19 cellular contexts compared by ENCODE assay signal in the genomic region with DNA sequence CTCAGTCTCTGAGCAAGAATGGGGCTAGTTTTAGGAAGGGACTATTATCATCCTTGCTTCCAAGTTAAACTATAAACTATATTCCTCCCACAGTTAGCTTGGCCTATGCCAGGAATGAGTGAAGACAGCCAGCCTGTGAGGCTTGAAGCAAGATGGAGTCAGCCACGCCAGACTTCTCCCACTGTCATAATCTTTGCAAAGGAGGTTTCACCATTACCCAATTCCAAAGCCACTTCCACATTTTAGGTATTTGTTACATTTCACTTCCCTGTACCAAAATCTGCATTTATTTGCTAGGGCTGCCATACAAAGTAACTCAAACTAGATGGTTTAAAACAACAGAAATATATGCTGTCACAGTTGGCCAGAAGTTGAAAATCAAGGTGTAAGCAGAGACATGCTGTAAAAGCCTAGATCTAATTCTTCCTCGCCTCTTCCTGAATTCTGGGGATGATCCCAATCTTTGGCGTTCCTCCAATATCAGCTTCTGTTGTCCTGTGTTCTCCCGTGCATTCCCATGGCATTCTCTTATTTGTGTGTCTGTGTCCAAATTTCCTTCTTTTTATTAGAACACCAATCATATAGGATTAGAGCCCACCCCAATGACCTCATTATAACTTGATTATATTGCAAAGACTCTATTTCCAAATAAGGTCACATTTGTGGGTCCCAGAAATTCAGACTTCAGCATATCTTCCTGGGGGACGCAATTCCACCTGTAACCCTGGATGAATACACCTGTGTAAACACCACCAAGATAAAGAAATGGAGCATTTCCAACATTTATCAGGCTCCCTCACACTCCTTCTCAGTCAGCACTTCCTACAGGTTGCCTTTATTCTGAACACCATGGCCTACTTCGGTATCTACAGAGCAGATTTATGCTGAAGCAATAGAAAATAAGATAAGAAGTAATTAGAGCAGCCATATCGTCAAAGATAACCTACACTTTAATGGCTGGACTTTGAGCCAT.
DNase-seq lines count a peak whose midpoint lies in the region; ATAC-seq and TF ChIP-seq lines count a peak whose summit lies in the region.
"Had no signal": no experiment of that assay in that cellular context is flagged by ENCODE, and none has a peak within 500 bp of the region (broad histone marks: within the 10 kb centered on the region; RNA-seq: fewer than 3 reads in every experiment).

No MANE protein-coding gene starts in this region.

- peaks cover 3% of the 10 kb centered on the region for H3K27me3 Mint-ChIP-seq in type B pancreatic cell
- H3K27me3 Mint-ChIP-seq in activated CD4-positive, alpha-beta T cell treated with anti-CD3 and anti-CD28 coated beads for 36 hours, result peaks cover 7% of the 10 kb centered on the region

- peaks cover 20% of the 10 kb centered on the region for H3K4me1 ChIP-seq in hepatocyte (ENCODE audit: insufficient read depth)
- H3K4me1 ChIP-seq: A549, HAP-1 had no signal

- no peaks in the 10 kb centered on the region for H3K9me3 ChIP-seq in hepatocyte (ENCODE audit: low read depth)
- H3K9me3 ChIP-seq: A549, HAP-1 had no signal

- H3K36me3 Mint-ChIP-seq in type B pancreatic cell, result no peaks in the 10 kb centered on the region
- H3K36me3 Mint-ChIP-seq in activated CD4-positive, alpha-beta T cell treated with anti-CD3 and anti-CD28 coated beads for 36 hours (ENCODE audit: low read depth), result no peaks in the 10 kb centered on the region

- no peaks in the 10 kb centered on the region for H3K36me3 ChIP-seq in hepatocyte (replicated peaks; ENCODE audit: insufficient read depth, low read depth)
- H3K36me3 ChIP-seq: HAP-1 had no signal

- CTCF ChIA-PET in activated CD4-positive, alpha-beta T cell treated with anti-CD3 and anti-CD28 coated beads for 36 hours (lab: Charles Lee), result no interaction called here

- intact Hi-C loops in activated CD4-positive, alpha-beta T cell treated with anti-CD3 and anti-CD28 coated beads for 36 hours (cut with DNase I, micrococcal nuclease), result no loop called here

- peaks cover 8% of the 10 kb centered on the region for H3K9me3 Mint-ChIP-seq in type B pancreatic cell
- H3K9me3 Mint-ChIP-seq in activated CD4-positive, alpha-beta T cell treated with anti-CD3 and anti-CD28 coated beads for 36 hours (ENCODE audit: low read depth), result no peaks in the 10 kb centered on the region

- no peaks in the 10 kb centered on the region for H3K27me3 ChIP-seq in hepatocyte

- no peak for ATAC-seq in activated CD4-positive, alpha-beta T cell treated with anti-CD3 and anti-CD28 coated beads for 36 hours
- ATAC-seq: A549, left ventricle myocardium superior, Right ventricle myocardium inferior had no signal

- DNase-seq in NCI-H82 (lab: John Stamatoyannopoulos, UW) (peak; percentile 32), NCI-H82 treated with DMSO at 0.1 percent for 48 hours (lab: John Stamatoyannopoulos, UW; ENCODE audit: unreplicated experiment) (no peak), NCI-H748 (lab: John Stamatoyannopoulos, UW; ENCODE audit: unreplicated experiment) (peak; percentile 70), hepatocyte (ENCODE audit: low spot score) (peak; percentile 56), type B pancreatic cell (ENCODE audit: extremely low spot score, unreplicated experiment) (no peak), inferior parietal cortex (ENCODE audit: extremely low spot score) (no peak), DMS114 treated with DMSO at 0.1 percent for 48 hours (lab: John Stamatoyannopoulos, UW; ENCODE audit: unreplicated experiment) (no peak)
- DNase-seq in activated CD4-positive, alpha-beta T cell treated with anti-CD3 and anti-CD28 coated beads for 36 hours, result no peak
- DNase-seq: amniotic stem cell, hippocampal formation, left ventricle myocardium superior, NCI-H510A treated with DMSO at 0.1 percent for 48 hours, T1000 had no signal

- H3K4me2 ChIP-seq in hepatocyte, result no peak overlapping the region
- H3K4me2 ChIP-seq: A549 had no signal

- no peak overlapping the region for H2AFZ ChIP-seq in hepatocyte

- H3K4me1 Mint-ChIP-seq in type B pancreatic cell (ENCODE audit: unreplicated experiment), result peaks cover 6% of the 10 kb centered on the region
- no peaks in the 10 kb centered on the region for H3K4me1 Mint-ChIP-seq in activated CD4-positive, alpha-beta T cell treated with anti-CD3 and anti-CD28 coated beads for 36 hours

- 65% methylated on average over 7 of the region's 7 CpGs for WGBS in hepatocyte (ENCODE audit: low lambda C conversion rate, missing lambda C conversion rate)

- no peaks in the 10 kb centered on the region for H3K79me2 ChIP-seq in hepatocyte

- no peak overlapping the region for H3K4me3 Mint-ChIP-seq in type B pancreatic cell
- H3K4me3 Mint-ChIP-seq in activated CD4-positive, alpha-beta T cell treated with anti-CD3 and anti-CD28 coated beads for 36 hours, result no peak overlapping the region
- H3K4me3 Mint-ChIP-seq: neural crest cell had no signal

- H3K9me2 ChIP-seq in hepatocyte (replicated peaks; ENCODE audit: insufficient read depth), result no peaks in the 10 kb centered on the region

- no peak overlapping the region for H3K4me3 ChIP-seq in hepatocyte
- H3K4me3 ChIP-seq: A549, coronary artery, HAP-1, skin epidermis had no signal

- no peaks in the 10 kb centered on the region for H4K20me1 ChIP-seq in hepatocyte (ENCODE audit: insufficient read depth, poor library complexity, severe bottlenecking)

- TF ChIP-seq CTCF in hepatocyte (IDR thresholded peaks at IDR 0.05; ENCODE audit: poor library complexity) (no peak), type B pancreatic cell (conservative IDR thresholded peaks at IDR 0.05) (no peak)

- peak overlapping the region; percentile 1 for H3K27ac Mint-ChIP-seq in type B pancreatic cell
- no peak overlapping the region for H3K27ac Mint-ChIP-seq in activated CD4-positive, alpha-beta T cell treated with anti-CD3 and anti-CD28 coated beads for 36 hours

- POLR2A ChIA-PET in activated CD4-positive, alpha-beta T cell treated with anti-CD3 and anti-CD28 coated beads for 36 hours (lab: Charles Lee), result interaction anchor here (0.6 kb wide), 1 partner anchor 916 kb away, joined by 3 read pairs; no protein-coding TSS in a partner anchor

- peak overlapping the region; percentile 89 for H3K27ac ChIP-seq in hepatocyte
- H3K27ac ChIP-seq: A549, coronary artery had no signal

Comparison
In these comparisons a context has a peak if more than half of its experiments do, and no peak if none do; other contexts are left out.
1. DNase-seq: peak in NCI-H82 (single experiment), NCI-H748 (single experiment) and hepatocyte (single experiment); none in NCI-H82 treated with DMSO at 0.1 percent for 48 hours (single experiment), type B pancreatic cell (single experiment), activated CD4-positive, alpha-beta T cell treated with anti-CD3 and anti-CD28 coated beads for 36 hours (single experiment), inferior parietal cortex (single experiment) and DMS114 treated with DMSO at 0.1 percent for 48 hours (single experiment).